8 cellular contexts compared by ENCODE assay signal in genomic region chr15:63503739-63504246, GRCh38. TPM values are rescaled to one million over a fixed set of nuclear protein-coding genes. Genes with fewer than 3 reads are reported as not detected.
A peak's percentile ranks its signal among the peaks of the same experiment; 100 is the strongest.
DNase-seq lines count a peak whose midpoint lies in the region; ATAC-seq and TF ChIP-seq lines count a peak whose summit lies in the region.

No MANE protein-coding gene starts in this region.

- H3K4me1 ChIP-seq in esophagus muscularis mucosa, result peaks cover 60 to 68% (median 65%) of the 10 kb centered on the region in 4 donors
- H3K4me1 ChIP-seq in stomach, result peaks cover 50 to 86% (median 77%) of the 10 kb centered on the region in 4 donors

- H3K27ac ChIP-seq in esophagus muscularis mucosa (replicated peaks in 1 of 4) (peak overlapping the region; percentile 99 to 100 (median 99)), stomach (peak overlapping the region; percentile 96 to 100 (median 98))

- H3K36me3 ChIP-seq in esophagus muscularis mucosa (no peaks in the 10 kb centered on the region), stomach (no peaks in the 10 kb centered on the region)

- peak; percentile 84 for TF ChIP-seq POLR2A in esophagus muscularis mucosa (IDR thresholded peaks at IDR 0.05; ENCODE audit: low read depth)
- no peak for TF ChIP-seq POLR2A in stomach (IDR thresholded peaks at IDR 0.05)

- H3K9me3 ChIP-seq in esophagus muscularis mucosa (no peaks in the 10 kb centered on the region), stomach (no peaks in the 10 kb centered on the region)

- peak overlapping the region; percentile 77 to 97 (median 88) for H3K4me3 ChIP-seq in esophagus muscularis mucosa
- H3K4me3 ChIP-seq in stomach, result peak overlapping the region; percentile 82 to 88 (median 86)

- H3K27me3 Mint-ChIP-seq in nephron (ENCODE audit: low read depth), result peaks cover 6% of the 10 kb centered on the region

- no peak for TF ChIP-seq EP300 in esophagus muscularis mucosa (IDR thresholded peaks at IDR 0.05)
- TF ChIP-seq EP300 in stomach (IDR thresholded peaks at IDR 0.05), result no peak

- H3K9me3 Mint-ChIP-seq in nephron, result no peaks in the 10 kb centered on the region

- H3K4me1 Mint-ChIP-seq in nephron, result peaks cover 67% of the 10 kb centered on the region

- no peaks in the 10 kb centered on the region for H3K36me3 Mint-ChIP-seq in nephron (ENCODE audit: low read depth)

- WGBS in esophagus muscularis mucosa, result 1% methylated on average over 22 of the region's 28 CpGs
- 0 to 1% (median 0%) methylated on average over 26 to 28 of the region's 28 CpGs for WGBS in stomach, 5 donors

- peaks cover 0 to 5% (median 0%) of the 10 kb centered on the region in 4 donors for H3K27me3 ChIP-seq in esophagus muscularis mucosa
- no peaks in the 10 kb centered on the region for H3K27me3 ChIP-seq in stomach

- peak overlapping the region; percentile 78 to 92 (median 80) for H3K27ac Mint-ChIP-seq in nephron

- DNase-seq in NCI-H82 treated with DMSO at 0.1 percent for 48 hours (lab: John Stamatoyannopoulos, UW; ENCODE audit: unreplicated experiment), result peak; percentile 65
- DNase-seq in activated T-cell treated with anti-CD3 and anti-CD28 coated beads for 24 hours (ENCODE audit: low read depth), result peak; percentile 80
- DNase-seq in esophagus muscularis mucosa (ENCODE audit: extremely low spot score), result no peak
- peak; percentile 69 for DNase-seq in stomach
- DNase-seq in posterior vena cava (ENCODE audit: low spot score), result no peak

- TF ChIP-seq CTCF in esophagus muscularis mucosa (IDR thresholded peaks at IDR 0.05), result no peak
- TF ChIP-seq CTCF in nephron (IDR thresholded peaks at IDR 0.05; ENCODE audit: unreplicated experiment in 3 of 3), result no peak
- no peak for TF ChIP-seq CTCF in stomach (IDR thresholded peaks at IDR 0.05)

- peak overlapping the region; percentile 80 to 86 (median 83) for H3K4me3 Mint-ChIP-seq in nephron

- ATAC-seq in GM18511 (IDR thresholded peaks at IDR 0.05; ENCODE audit: unreplicated experiment) (peak; percentile 38), HG02759 (IDR thresholded peaks at IDR 0.05; ENCODE audit: unreplicated experiment) (peak; percentile 23)

- intact Hi-C loops in esophagus muscularis mucosa (cut with DNase I), result loop anchor here (5.0 kb wide), 1 partner anchor 49 kb away; no protein-coding TSS in a partner anchor
- intact Hi-C loops in stomach (cut with DNase I; ENCODE audit: low total_unique reads), result no loop called here
- intact Hi-C loops in posterior vena cava (cut with DNase I), result loop anchor here in 1 of 2 donors (5.0 to 10.0 kb wide), 2 partner anchors 51 to 94 kb away; partner anchors contain the start of gene FBXL22

RNA-seq across cellular contexts. Expression of gene USP3, which starts 0.6 kb away (rescaled TPM):
- total RNA-seq in esophagus muscularis mucosa, result 10 to 100 TPM; 40.1 to 46.5 (median 41.3) TPM
- total RNA-seq in stomach, result 100 to 1,000 TPM in 2 of 5 donors, 10 to 100 TPM in 3; 10.5 to 174 (median 68.7) TPM
- polyA plus RNA-seq in stomach, result 10 to 100 TPM; 20.8 to 27.3 (median 25.7) TPM
- total RNA-seq in posterior vena cava, result 10 to 100 TPM; 40.3 to 41.8 TPM

Comparison
In these comparisons a context has a peak if more than half of its experiments do, and no peak if none do; other contexts are left out.
1. DNase-seq: peak in NCI-H82 treated with DMSO at 0.1 percent for 48 hours (single experiment), activated T-cell treated with anti-CD3 and anti-CD28 coated beads for 24 hours (single experiment) and stomach (single experiment); none in esophagus muscularis mucosa (single experiment) and posterior vena cava (single experiment).